Comparison of ENCODE assay signal across 1 cellular context in genomic region chr15:78620839-78621421, GRCh38.
TF ChIP-seq lines count a peak whose summit lies in the region.

TSS of gene CHRNA3 (minus strand) at chr15:78620996. CDS start at chr15:78620794, 202 bp downstream.

TF ChIP-seq in GM23338, 12 proteins besides CTCF, POLR2A, EP300 and RAD21 (continued from another document):
- no peak for TF ChIP-seq ZNF462 (CRISPR knock-in tag; IDR thresholded peaks at IDR 0.05)
